Comparison of ENCODE assay signal across 33 cellular contexts in the genomic region with DNA sequence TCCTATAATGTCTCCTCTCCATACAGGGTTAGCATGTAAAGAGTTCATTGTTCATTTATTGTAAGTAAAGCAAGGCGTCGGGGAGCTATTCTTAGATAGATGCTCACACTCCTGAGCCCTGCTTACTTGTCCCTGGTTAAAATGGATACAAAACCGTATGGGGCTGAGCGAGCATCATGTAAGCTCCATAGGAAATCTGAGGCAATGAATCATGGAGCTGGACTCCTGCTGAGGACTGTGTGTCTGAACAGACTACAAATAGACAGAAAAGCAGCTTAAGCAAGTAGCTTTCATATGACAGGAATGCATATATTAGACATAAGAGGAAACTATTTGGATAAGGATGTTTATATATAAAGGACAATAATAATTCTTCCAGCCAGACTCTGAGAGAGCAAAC.
A peak's percentile ranks its signal among the peaks of the same experiment; 100 is the strongest.
DNase-seq lines count a peak whose midpoint lies in the region; ATAC-seq and TF ChIP-seq lines count a peak whose summit lies in the region.
"Had no signal": no experiment of that assay in that cellular context is flagged by ENCODE, and none has a peak within 500 bp of the region (broad histone marks: within the 10 kb centered on the region; RNA-seq: fewer than 3 reads in every experiment).

No MANE protein-coding gene starts in this region.

- no peak overlapping the region for H3K23ac ChIP-seq in IMR-90 (ENCODE audit: low read depth, low read length)

- H2BK5ac ChIP-seq in IMR-90 (ENCODE audit: low read depth, low read length, poor library complexity, severe bottlenecking) = no peak overlapping the region

- H3K27ac Mint-ChIP-seq in activated CD8-positive, alpha-beta T cell treated with anti-CD3 and anti-CD28 coated beads, Interleukin-2, amount 10 ng/mL, durations not matched to agents 7 days and 5 days = no peak overlapping the region
- H3K27ac Mint-ChIP-seq in activated CD4-positive, alpha-beta T cell treated with anti-CD3 and anti-CD28 coated beads, Interleukin-2, amount 10 ng/mL, durations not matched to agents 7 days and 5 days = no peak overlapping the region
- H3K27ac Mint-ChIP-seq: activated CD4-positive, alpha-beta T cell treated with anti-CD3 and anti-CD28 coated beads for 36 hours; activated T-helper 17 cell treated with anti-CD3 and anti-CD28 coated beads, Interleukin-2, amount 50 U/mL, for 72 hours; CD4-positive, alpha-beta T cell; dendritic cell treated with granulocyte-macrophage colony-stimulating factor and Interleukin-4, amounts not matched to agents 40 ng/mL and 50 ng/mL, for 4 days; GM23338; IgD-negative memory B cell; memory B cell; stimulated activated memory B cell treated with anti-CD40 and anti-IgM and Interleukin-4, amounts not matched to agents 10 μg/mL and 1 μg/mL and 100 μg/mL, for 72 hours; T-helper 2 cell treated with Interferon-gamma antibody and Interleukin-4, amounts not matched to agents 5 μg/mL and 100 μg/mL, for 36 hours had no signal

- no TSS peak for BruUV-seq in IMR-90 (replicated peaks; lab: Mats Ljungman, UMichigan)

- H2AK5ac ChIP-seq in IMR-90 (ENCODE audit: low read depth, low read length) = no peak overlapping the region

- H3K27me3 ChIP-seq in IMR-90 (ENCODE audit: control insufficient read depth, insufficient read depth, low read length) (no peaks in the 10 kb centered on the region), brain microvascular endothelial cell (replicated peaks) (no peaks in the 10 kb centered on the region)
- H3K27me3 ChIP-seq: left lung, neutrophil, Peyer's patch, upper lobe of left lung had no signal

- H3K4me1 Mint-ChIP-seq in activated CD8-positive, alpha-beta T cell treated with anti-CD3 and anti-CD28 coated beads, Interleukin-2, amount 10 ng/mL, durations not matched to agents 7 days and 5 days (ENCODE audit: low read depth) = no peaks in the 10 kb centered on the region
- H3K4me1 Mint-ChIP-seq in activated CD4-positive, alpha-beta T cell treated with anti-CD3 and anti-CD28 coated beads, Interleukin-2, amount 10 ng/mL, durations not matched to agents 7 days and 5 days = no peaks in the 10 kb centered on the region
- H3K4me1 Mint-ChIP-seq: activated CD4-positive, alpha-beta T cell treated with anti-CD3 and anti-CD28 coated beads for 36 hours; activated T-helper 17 cell treated with anti-CD3 and anti-CD28 coated beads, Interleukin-2, amount 50 U/mL, for 72 hours; central memory CD8-positive, alpha-beta T cell; IgD-negative memory B cell; memory B cell; stimulated activated memory B cell treated with anti-CD40 and anti-IgM and Interleukin-4, amounts not matched to agents 10 μg/mL and 1 μg/mL and 100 μg/mL, for 72 hours had no signal

- no peaks in the 10 kb centered on the region for H3K36me3 ChIP-seq in IMR-90 (ENCODE audit: control insufficient read depth, insufficient read depth, low read length)
- no peaks in the 10 kb centered on the region for H3K36me3 ChIP-seq in brain microvascular endothelial cell (replicated peaks)
- H3K36me3 ChIP-seq: left lung, neutrophil, Peyer's patch, prostate gland, upper lobe of left lung had no signal

- H3K14ac ChIP-seq in IMR-90 (replicated peaks; ENCODE audit: low read depth, low read length) = no peak overlapping the region

- no peaks in the 10 kb centered on the region for H3K4me1 ChIP-seq in IMR-90 (ENCODE audit: control insufficient read depth, insufficient read depth, low read length)
- H3K4me1 ChIP-seq: A549, left lung, Peyer's patch, prostate gland, upper lobe of left lung had no signal

- TF ChIP-seq RAD21 in IMR-90 (IDR thresholded peaks at IDR 0.05; ENCODE audit: low read length) = no peak

- H3K4ac ChIP-seq in IMR-90 (ENCODE audit: low read depth, low read length) = no peak overlapping the region

- H3K27ac ChIP-seq in IMR-90 (ENCODE audit: insufficient read depth, low read length) (no peak overlapping the region), brain microvascular endothelial cell (no peak overlapping the region)
- H3K27ac ChIP-seq: A549, left lung, neutrophil, Peyer's patch, prostate gland, upper lobe of left lung had no signal

- H3K9ac ChIP-seq in IMR-90 (ENCODE audit: low read depth, low read length) = no peak overlapping the region

- no peak overlapping the region for H2BK15ac ChIP-seq in IMR-90 (ENCODE audit: low read depth, low read length)

- H3K9me3 ChIP-seq in IMR-90 (ENCODE audit: control insufficient read depth, insufficient read depth, low read length) = no peaks in the 10 kb centered on the region
- H3K9me3 ChIP-seq: A549, left lung, neutrophil, Peyer's patch, prostate gland, upper lobe of left lung had no signal

- H3K36me3 Mint-ChIP-seq in activated CD8-positive, alpha-beta T cell treated with anti-CD3 and anti-CD28 coated beads, Interleukin-2, amount 10 ng/mL, durations not matched to agents 7 days and 5 days (ENCODE audit: low read depth) = no peaks in the 10 kb centered on the region
- no peaks in the 10 kb centered on the region for H3K36me3 Mint-ChIP-seq in activated CD4-positive, alpha-beta T cell treated with anti-CD3 and anti-CD28 coated beads, Interleukin-2, amount 10 ng/mL, durations not matched to agents 7 days and 5 days (ENCODE audit: low read depth)
- H3K36me3 Mint-ChIP-seq: IgD-negative memory B cell; memory B cell; stimulated activated memory B cell treated with anti-CD40 and anti-IgM and Interleukin-4, amounts not matched to agents 10 μg/mL and 1 μg/mL and 100 μg/mL, for 72 hours had no signal

- POLR2A ChIA-PET in IMR-90 (lab: Charles Lee; ENCODE audit: unreplicated experiment) = no interaction called here
- POLR2A ChIA-PET in activated CD8-positive, alpha-beta T cell treated with anti-CD3 and anti-CD28 coated beads, Interleukin-2, amount 10 ng/mL, durations not matched to agents 7 days and 5 days (lab: Charles Lee) = no interaction called here
- POLR2A ChIA-PET in activated CD4-positive, alpha-beta T cell treated with anti-CD3 and anti-CD28 coated beads, Interleukin-2, amount 10 ng/mL, durations not matched to agents 7 days and 5 days (lab: Charles Lee) = no interaction called here

- H3K4me2 ChIP-seq in IMR-90 (ENCODE audit: low read depth, low read length) = no peak overlapping the region
- H3K4me2 ChIP-seq: A549, GM23338 had no signal

- dilution Hi-C loops in IMR-90 (cut with HindIII; ENCODE audit: low sequenced_read_pairs, unreplicated experiment) = no loop called here

- no peak overlapping the region for H2BK20ac ChIP-seq in IMR-90 (ENCODE audit: low read depth, low read length)

- intact Hi-C loops in IMR-90 (cut with micrococcal nuclease) = no loop called here

- TF ChIP-seq CTCF in IMR-90 (conservative IDR thresholded peaks at IDR 0.05; ENCODE audit: low read depth, low read length) (no peak), brain microvascular endothelial cell (IDR thresholded peaks at IDR 0.05; ENCODE audit: low read depth, low read length, missing control alignments) (no peak)

- H4K8ac ChIP-seq in IMR-90 (ENCODE audit: low read depth in 2 of 2, low read length in 2 of 2) = no peak overlapping the region

- no peak overlapping the region for H3K56ac ChIP-seq in IMR-90 (ENCODE audit: extremely low read depth, insufficient read depth, low read length)

- H3K27me3 Mint-ChIP-seq in activated CD8-positive, alpha-beta T cell treated with anti-CD3 and anti-CD28 coated beads, Interleukin-2, amount 10 ng/mL, durations not matched to agents 7 days and 5 days (ENCODE audit: low read depth) = no peaks in the 10 kb centered on the region
- no peaks in the 10 kb centered on the region for H3K27me3 Mint-ChIP-seq in activated CD4-positive, alpha-beta T cell treated with anti-CD3 and anti-CD28 coated beads, Interleukin-2, amount 10 ng/mL, durations not matched to agents 7 days and 5 days
- H3K27me3 Mint-ChIP-seq: activated CD4-positive, alpha-beta T cell treated with anti-CD3 and anti-CD28 coated beads for 36 hours; activated T-helper 17 cell treated with anti-CD3 and anti-CD28 coated beads, Interleukin-2, amount 50 U/mL, for 72 hours; CD4-positive, alpha-beta T cell; central memory CD8-positive, alpha-beta T cell; dendritic cell treated with granulocyte-macrophage colony-stimulating factor and Interleukin-4, amounts not matched to agents 40 ng/mL and 50 ng/mL, for 4 days; IgD-negative memory B cell; memory B cell; stimulated activated memory B cell treated with anti-CD40 and anti-IgM and Interleukin-4, amounts not matched to agents 10 μg/mL and 1 μg/mL and 100 μg/mL, for 72 hours had no signal

- H3K4me3 Mint-ChIP-seq in activated CD8-positive, alpha-beta T cell treated with anti-CD3 and anti-CD28 coated beads, Interleukin-2, amount 10 ng/mL, durations not matched to agents 7 days and 5 days = no peak overlapping the region
- no peak overlapping the region for H3K4me3 Mint-ChIP-seq in activated CD4-positive, alpha-beta T cell treated with anti-CD3 and anti-CD28 coated beads, Interleukin-2, amount 10 ng/mL, durations not matched to agents 7 days and 5 days
- H3K4me3 Mint-ChIP-seq: activated CD4-positive, alpha-beta T cell treated with anti-CD3 and anti-CD28 coated beads for 36 hours; activated T-helper 17 cell treated with anti-CD3 and anti-CD28 coated beads, Interleukin-2, amount 50 U/mL, for 72 hours; CD4-positive, alpha-beta T cell; central memory CD8-positive, alpha-beta T cell; dendritic cell treated with granulocyte-macrophage colony-stimulating factor and Interleukin-4, amounts not matched to agents 40 ng/mL and 50 ng/mL, for 4 days; GM23338; IgD-negative memory B cell; memory B cell; stimulated activated memory B cell treated with anti-CD40 and anti-IgM and Interleukin-4, amounts not matched to agents 10 μg/mL and 1 μg/mL and 100 μg/mL, for 72 hours; T-helper 2 cell treated with Interferon-gamma antibody and Interleukin-4, amounts not matched to agents 5 μg/mL and 100 μg/mL, for 36 hours had no signal

- H2AFZ ChIP-seq in IMR-90 (replicated peaks; ENCODE audit: low read length, poor library complexity) = no peak overlapping the region
- H2AFZ ChIP-seq: GM23338 had no signal

- no peak overlapping the region for H2AK9ac ChIP-seq in IMR-90 (replicated peaks; ENCODE audit: low read depth, low read length, poor library complexity)

- no peaks in the 10 kb centered on the region for H3K9me1 ChIP-seq in IMR-90 (ENCODE audit: insufficient read depth, low read length)

- DNase-seq in IMR-90 (peak; percentile 17), NCI-H748 (lab: John Stamatoyannopoulos, UW; ENCODE audit: unreplicated experiment) (peak; percentile 51), brain microvascular endothelial cell (peak; percentile 41), non-pigmented ciliary epithelial cell (ENCODE audit: low read depth) (peak; percentile 60), GDM1 (lab: John Stamatoyannopoulos, UW) (no peak)
- DNase-seq in activated CD8-positive, alpha-beta T cell treated with anti-CD3 and anti-CD28 coated beads, Interleukin-2, amount 10 ng/mL, durations not matched to agents 7 days and 5 days = no peak
- no peak for DNase-seq in activated CD4-positive, alpha-beta T cell treated with anti-CD3 and anti-CD28 coated beads, Interleukin-2, amount 10 ng/mL, durations not matched to agents 7 days and 5 days
- DNase-seq: activated CD4-positive, alpha-beta T cell treated with anti-CD3 and anti-CD28 coated beads for 36 hours; activated naive CD4-positive, alpha-beta T cell treated with anti-CD3 and anti-CD28 coated beads, Interleukin-2, amount 50 U/mL, for 16 hours; AML-193; CD4-positive, alpha-beta T cell; DND-41; islet precursor cell; left lung; NCI-H187; NCI-H526; Peyer's patch; SHP77; substantia nigra; upper lobe of left lung had no signal

- H3K4me3 ChIP-seq in IMR-90 (ENCODE audit: insufficient read depth, low read depth, low read length) (no peak overlapping the region), brain microvascular endothelial cell (ENCODE audit: low read depth, low read length) (no peak overlapping the region)
- H3K4me3 ChIP-seq: A549, GM23338, left lung, Peyer's patch, prostate gland, upper lobe of left lung had no signal

- no peak for TF ChIP-seq POLR2A in IMR-90 (IDR thresholded peaks at IDR 0.05; ENCODE audit: low read depth, low read length)

- no CpG with 5 or more reads among the region's 4 CpGs for WGBS in IMR-90 (ENCODE audit: extremely low coverage in 2 of 2, insufficient read length in 1 of 2), 2 experiments

- H2BK120ac ChIP-seq in IMR-90 (ENCODE audit: low read depth, low read length) = no peak overlapping the region

- H3K18ac ChIP-seq in IMR-90 (ENCODE audit: low read depth, low read length) = no peak overlapping the region

- CTCF ChIA-PET in IMR-90 (lab: Yijun Ruan, JAX) = no interaction called here
- CTCF ChIA-PET in activated CD8-positive, alpha-beta T cell treated with anti-CD3 and anti-CD28 coated beads, Interleukin-2, amount 10 ng/mL, durations not matched to agents 7 days and 5 days (lab: Charles Lee) = no interaction called here
- CTCF ChIA-PET in activated CD4-positive, alpha-beta T cell treated with anti-CD3 and anti-CD28 coated beads, Interleukin-2, amount 10 ng/mL, durations not matched to agents 7 days and 5 days (lab: Charles Lee) = no interaction called here

- no peaks in the 10 kb centered on the region for H4K20me1 ChIP-seq in IMR-90 (ENCODE audit: insufficient read depth, low read length)

- no peak overlapping the region for H4K91ac ChIP-seq in IMR-90 (ENCODE audit: insufficient read depth, low read depth, low read length)

- in situ Hi-C loops in IMR-90 (cut with MboI; ENCODE audit: low sequenced_read_pairs) (no loop called here), brain microvascular endothelial cell (cut with HindIII; ENCODE audit: low pct_ligation_motif_present, low sequenced_read_pairs) (no loop called here)

- H4K5ac ChIP-seq in IMR-90 (ENCODE audit: low read depth, low read length) = no peak overlapping the region

- H3K79me1 ChIP-seq in IMR-90 (ENCODE audit: low read depth in 1 of 2, low read length in 2 of 2) = no peaks in the 10 kb centered on the region

- peak; percentile 59 for ATAC-seq in IMR-90 (ENCODE audit: low read depth)
- ATAC-seq in activated CD8-positive, alpha-beta T cell treated with anti-CD3 and anti-CD28 coated beads, Interleukin-2, amount 10 ng/mL, durations not matched to agents 7 days and 5 days = no peak
- no peak for ATAC-seq in GM18520 (IDR thresholded peaks at IDR 0.05; ENCODE audit: unreplicated experiment)
- ATAC-seq: A549; activated CD4-positive, alpha-beta T cell treated with anti-CD3 and anti-CD28 coated beads for 36 hours; activated T-helper 17 cell treated with anti-CD3 and anti-CD28 coated beads, Interleukin-2, amount 50 U/mL, for 72 hours; esophagus mucosa; GM23338; left lung; stimulated activated memory B cell treated with anti-CD40 and anti-IgM and Interleukin-4, amounts not matched to agents 10 μg/mL and 1 μg/mL and 100 μg/mL, for 72 hours had no signal

- H3K9me3 Mint-ChIP-seq in activated CD8-positive, alpha-beta T cell treated with anti-CD3 and anti-CD28 coated beads, Interleukin-2, amount 10 ng/mL, durations not matched to agents 7 days and 5 days (ENCODE audit: insufficient read depth) = no peaks in the 10 kb centered on the region
- no peaks in the 10 kb centered on the region for H3K9me3 Mint-ChIP-seq in activated CD4-positive, alpha-beta T cell treated with anti-CD3 and anti-CD28 coated beads, Interleukin-2, amount 10 ng/mL, durations not matched to agents 7 days and 5 days
- H3K9me3 Mint-ChIP-seq: activated T-helper 17 cell treated with anti-CD3 and anti-CD28 coated beads, Interleukin-2, amount 50 U/mL, for 72 hours had no signal

Comparison
In these comparisons a context has a peak if more than half of its experiments do, and no peak if none do; other contexts are left out.
1. DNase-seq: peak in IMR-90 (single experiment), NCI-H748 (single experiment), brain microvascular endothelial cell (single experiment) and non-pigmented ciliary epithelial cell (single experiment); none in activated CD8-positive, alpha-beta T cell treated with anti-CD3 and anti-CD28 coated beads, Interleukin-2, amount 10 ng/mL, durations not matched to agents 7 days and 5 days (single experiment), GDM1 (single experiment) and activated CD4-positive, alpha-beta T cell treated with anti-CD3 and anti-CD28 coated beads, Interleukin-2, amount 10 ng/mL, durations not matched to agents 7 days and 5 days (single experiment).